ENCODE assay signal across 1 cellular context in genomic region chr21:32389337-32390015, GRCh38.
TF ChIP-seq lines count a peak whose summit lies in the region.

No MANE protein-coding gene starts in this region.

TF ChIP-seq in WTC11, 78 proteins besides CTCF, POLR2A, EP300 and RAD21 (continued from another document):
- TF ChIP-seq ZBTB43 (CRISPR knock-in tag; IDR thresholded peaks at IDR 0.05) (no peak), NFYB (CRISPR knock-in tag; conservative IDR thresholded peaks at IDR 0.05; ENCODE audit: low read depth) (no peak), E2F1 (CRISPR knock-in tag; IDR thresholded peaks at IDR 0.05) (no peak), FOXK1 (CRISPR knock-in tag; IDR thresholded peaks at IDR 0.05) (no peak), IRF2 (CRISPR knock-in tag; IDR thresholded peaks at IDR 0.05; ENCODE audit: borderline replicate concordance, low read depth) (no peak), SOX15 (CRISPR knock-in tag; IDR thresholded peaks at IDR 0.05) (no peak), ELF4 (CRISPR knock-in tag; IDR thresholded peaks at IDR 0.05; ENCODE audit: low read depth) (no peak), NR1H2 (CRISPR knock-in tag; IDR thresholded peaks at IDR 0.05) (no peak), STAT6 (CRISPR knock-in tag; conservative IDR thresholded peaks at IDR 0.05; ENCODE audit: low read depth) (no peak), ZNF396 (CRISPR knock-in tag; IDR thresholded peaks at IDR 0.05; ENCODE audit: borderline replicate concordance) (no peak), ZNF532 (CRISPR knock-in tag; IDR thresholded peaks at IDR 0.05; ENCODE audit: borderline replicate concordance) (no peak), ZNF317 (CRISPR knock-in tag; IDR thresholded peaks at IDR 0.05; ENCODE audit: borderline replicate concordance, low read depth) (no peak), TP53 (CRISPR knock-in tag; IDR thresholded peaks at IDR 0.05) (no peak), IRF1 (CRISPR knock-in tag; IDR thresholded peaks at IDR 0.05) (no peak), AR (CRISPR knock-in tag; IDR thresholded peaks at IDR 0.05) (no peak)
